In the genomic region with DNA sequence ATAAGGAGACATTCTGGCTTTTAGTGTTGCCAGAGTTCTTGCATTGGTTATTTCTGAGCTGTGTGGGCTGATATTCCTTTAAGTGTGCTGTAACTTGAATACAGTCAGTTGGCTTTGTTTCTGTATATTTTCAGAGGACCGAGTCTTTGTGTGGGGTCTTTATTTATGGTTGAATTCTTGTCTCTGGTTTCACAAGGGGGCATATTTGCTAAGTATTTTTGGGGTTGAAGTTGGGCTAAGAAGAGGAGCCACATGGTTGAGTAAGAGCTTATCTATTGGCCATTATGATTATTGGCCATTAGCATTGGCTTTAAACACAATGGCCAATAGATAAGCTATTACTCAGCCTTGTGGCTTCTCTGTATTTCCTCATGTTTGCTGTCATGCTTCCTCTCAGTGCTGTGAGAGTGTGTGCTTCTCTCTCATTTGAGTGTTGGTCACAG, we compare ENCODE assay signal across 16 cellular contexts. TPM values are rescaled to one million over a fixed set of nuclear protein-coding genes. Genes with fewer than 3 reads are reported as not detected.
"Had no signal": no experiment of that assay in that cellular context is flagged by ENCODE, and none has a peak within 500 bp of the region (broad histone marks: within the 10 kb centered on the region; RNA-seq: fewer than 3 reads in every experiment).

No MANE protein-coding gene starts in this region.

- H3K36me3 ChIP-seq: adrenal gland, neutrophil, tibial artery had no signal

- H3K36me3 Mint-ChIP-seq: activated naive CD4-positive, alpha-beta T cell treated with anti-CD3 and anti-CD28 coated beads, Interleukin-2, amount 50 U/mL, for 24 hours; stimulated activated naive B cell treated with anti-CD40 and anti-IgM and Interleukin-4, amounts not matched to agents 10 μg/mL and 1 μg/mL and 100 μg/mL, for 72 hours had no signal

- H3K4me3 ChIP-seq: adrenal gland, body of pancreas, hepatocyte, tibial artery had no signal

- H3K4me2 ChIP-seq: hepatocyte had no signal

- ATAC-seq: activated CD4-positive, CD25-positive, alpha-beta regulatory T cell treated with anti-CD3 and anti-CD28 coated beads, Interleukin-2, amount 50 U/mL, for 24 hours; body of pancreas; effector memory CD8-positive, alpha-beta T cell; natural killer cell; stimulated activated naive B cell treated with anti-CD40 and anti-IgM and Interleukin-4, amounts not matched to agents 10 μg/mL and 1 μg/mL and 100 μg/mL, for 72 hours had no signal

- H3K27ac ChIP-seq: adrenal gland, body of pancreas, hepatocyte, neutrophil, parathyroid adenoma, tibial artery had no signal

- H3K27me3 Mint-ChIP-seq: dendritic cell treated with granulocyte-macrophage colony-stimulating factor and Interleukin-4, amounts not matched to agents 40 ng/mL and 50 ng/mL, for 4 days; effector memory CD8-positive, alpha-beta T cell; stimulated activated naive B cell treated with anti-CD40 and anti-IgM and Interleukin-4, amounts not matched to agents 10 μg/mL and 1 μg/mL and 100 μg/mL, for 72 hours had no signal

- H3K9me3 ChIP-seq: adrenal gland, body of pancreas had no signal

- H3K4me1 Mint-ChIP-seq: activated naive CD4-positive, alpha-beta T cell treated with anti-CD3 and anti-CD28 coated beads, Interleukin-2, amount 50 U/mL, for 24 hours; natural killer cell; stimulated activated naive B cell treated with anti-CD40 and anti-IgM and Interleukin-4, amounts not matched to agents 10 μg/mL and 1 μg/mL and 100 μg/mL, for 72 hours had no signal

- H2AFZ ChIP-seq: hepatocyte, parathyroid adenoma had no signal

- H3K27me3 ChIP-seq: adrenal gland, body of pancreas, hepatocyte, neutrophil, tibial artery had no signal

- FAIRE-seq: keratinocyte, urothelium cell line had no signal

- H3K4me3 Mint-ChIP-seq: activated naive CD4-positive, alpha-beta T cell treated with anti-CD3 and anti-CD28 coated beads, Interleukin-2, amount 50 U/mL, for 24 hours; dendritic cell treated with granulocyte-macrophage colony-stimulating factor and Interleukin-4, amounts not matched to agents 40 ng/mL and 50 ng/mL, for 4 days; effector memory CD8-positive, alpha-beta T cell; natural killer cell; stimulated activated naive B cell treated with anti-CD40 and anti-IgM and Interleukin-4, amounts not matched to agents 10 μg/mL and 1 μg/mL and 100 μg/mL, for 72 hours had no signal

- H3K79me2 ChIP-seq: hepatocyte, parathyroid adenoma had no signal

- DNase-seq: adrenal gland; body of pancreas; effector memory CD8-positive, alpha-beta T cell; mesenchymal stem cell; natural killer cell; stimulated activated naive B cell treated with anti-CD40 and anti-IgM and Interleukin-4, amounts not matched to agents 10 μg/mL and 1 μg/mL and 100 μg/mL, for 72 hours; tibial artery had no signal

- H3K9ac ChIP-seq: parathyroid adenoma had no signal

- H3K4me1 ChIP-seq: adrenal gland, body of pancreas, parathyroid adenoma, tibial artery had no signal

- H3K27ac Mint-ChIP-seq: activated naive CD4-positive, alpha-beta T cell treated with anti-CD3 and anti-CD28 coated beads, Interleukin-2, amount 50 U/mL, for 24 hours; activated T-helper 2 cell treated with anti-CD3 and anti-CD28 coated beads, Interferon-gamma antibody, Interleukin-2, Interleukin-4, amounts not matched to agents 10 μg/mL and 5 μg/mL and 100 μg/mL, durations not matched to agents 14 hours and 24 hours and 36 hours; dendritic cell treated with granulocyte-macrophage colony-stimulating factor and Interleukin-4, amounts not matched to agents 40 ng/mL and 50 ng/mL, for 4 days; effector memory CD8-positive, alpha-beta T cell; natural killer cell; stimulated activated naive B cell treated with anti-CD40 and anti-IgM and Interleukin-4, amounts not matched to agents 10 μg/mL and 1 μg/mL and 100 μg/mL, for 72 hours had no signal

RNA-seq across cellular contexts. Expression of a gene that starts 26.3 kb away (rescaled TPM):
- total RNA-seq: activated T-helper 2 cell treated with anti-CD3 and anti-CD28 coated beads, Interferon-gamma antibody, Interleukin-2, Interleukin-4, amounts not matched to agents 10 μg/mL and 5 μg/mL and 100 μg/mL, durations not matched to agents 14 hours and 24 hours and 36 hours; natural killer cell had no signal
- polyA plus RNA-seq: keratinocyte had no signal
